12 cellular contexts compared by ENCODE assay signal in genomic region chr3:48708481-48708889, GRCh38. TPM values are rescaled to one million over a fixed set of nuclear protein-coding genes. Genes with fewer than 3 reads are reported as not detected.
DNase-seq lines count a peak whose midpoint lies in the region; ATAC-seq lines count a peak whose summit lies in the region.
"Had no signal": no experiment of that assay in that cellular context is flagged by ENCODE, and none has a peak within 500 bp of the region (broad histone marks: within the 10 kb centered on the region; RNA-seq: fewer than 3 reads in every experiment).

No MANE protein-coding gene starts in this region.

- no peaks in the 10 kb centered on the region for H3K27me3 Mint-ChIP-seq in IgD-negative memory B cell
- H3K27me3 Mint-ChIP-seq in natural killer cell treated with Interleukin-12 subunit alpha and Interleukin-12 subunit beta and Interleukin-15 and Interleukin-18, amount 100 ng/mL, for 72 hours, result no peaks in the 10 kb centered on the region

- 0 out of 22 replicates have a peak overlapping the region, but pooled peaks of 1 of the 11 experiments have one; percentile 20 for H3K27ac ChIP-seq in BLaER1 treated with 17β-estradiol and CSF1 and Interleukin-3, amounts not matched to agents 10 nM and 100 nM

- no peaks in the 10 kb centered on the region for H3K9me3 Mint-ChIP-seq in IgD-negative memory B cell
- no peaks in the 10 kb centered on the region for H3K9me3 Mint-ChIP-seq in natural killer cell treated with Interleukin-12 subunit alpha and Interleukin-12 subunit beta and Interleukin-15 and Interleukin-18, amount 100 ng/mL, for 72 hours

- ATAC-seq in natural killer cell treated with Interleukin-12 subunit alpha and Interleukin-12 subunit beta and Interleukin-15 and Interleukin-18, amount 100 ng/mL, for 72 hours, result no peak
- no peak for ATAC-seq in HG02852 (IDR thresholded peaks at IDR 0.05; ENCODE audit: unreplicated experiment)
- no peak for ATAC-seq in HG03521 (IDR thresholded peaks at IDR 0.05; ENCODE audit: unreplicated experiment)

- H3K9ac ChIP-seq in BLaER1 treated with 17β-estradiol and CSF1 and Interleukin-3, amounts not matched to agents 10 nM and 100 nM, result peak overlapping the region in 4 of 11 experiments; percentile 17 to 44 (median 35); a peak in 4 of 22 replicates

- no peaks in the 10 kb centered on the region for H3K9me3 ChIP-seq in BLaER1 treated with 17β-estradiol and CSF1 and Interleukin-3, amounts not matched to agents 10 nM and 100 nM (replicated peaks in 1 of 11)

- H3K27me3 ChIP-seq in BLaER1 treated with 17β-estradiol and CSF1 and Interleukin-3, amounts not matched to agents 10 nM and 100 nM, result no peaks in the 10 kb centered on the region

- DNase-seq in dedifferentiated amniotic fluid mesenchymal stem cell (ENCODE audit: extremely low spot score) (peak; percentile 19), NCI-H69 (lab: John Stamatoyannopoulos, UW) (no peak), COLO829 (ENCODE audit: low spot score) (no peak)
- no peak for DNase-seq in natural killer cell treated with Interleukin-12 subunit alpha and Interleukin-12 subunit beta and Interleukin-15 and Interleukin-18, amount 100 ng/mL, for 72 hours (ENCODE audit: low spot score)
- DNase-seq: activated CD4-positive, alpha-beta T cell treated with anti-CD3 and anti-CD28 coated beads, Interleukin-2, amount 50 U/mL, for 4 hours; GDM1; mesendoderm; NCI-H1048 had no signal

- H3K27ac Mint-ChIP-seq in IgD-negative memory B cell, result peak overlapping the region in 2 of 3 donors; percentile 23 to 73
- H3K27ac Mint-ChIP-seq in natural killer cell treated with Interleukin-12 subunit alpha and Interleukin-12 subunit beta and Interleukin-15 and Interleukin-18, amount 100 ng/mL, for 72 hours, result peak overlapping the region; percentile 31 to 75

- H3K36me3 Mint-ChIP-seq in IgD-negative memory B cell, result peaks cover 1% of the 10 kb centered on the region
- H3K36me3 Mint-ChIP-seq in natural killer cell treated with Interleukin-12 subunit alpha and Interleukin-12 subunit beta and Interleukin-15 and Interleukin-18, amount 100 ng/mL, for 72 hours, result no peaks in the 10 kb centered on the region

- H3K4me1 Mint-ChIP-seq in IgD-negative memory B cell, result peaks cover 18 to 30% (median 29%) of the 10 kb centered on the region in 3 donors
- peaks cover 15 to 36% of the 10 kb centered on the region in 2 donors for H3K4me1 Mint-ChIP-seq in natural killer cell treated with Interleukin-12 subunit alpha and Interleukin-12 subunit beta and Interleukin-15 and Interleukin-18, amount 100 ng/mL, for 72 hours (ENCODE audit: low read depth in 2 of 2)

- no peak overlapping the region for H3K4me3 Mint-ChIP-seq in IgD-negative memory B cell
- no peak overlapping the region for H3K4me3 Mint-ChIP-seq in natural killer cell treated with Interleukin-12 subunit alpha and Interleukin-12 subunit beta and Interleukin-15 and Interleukin-18, amount 100 ng/mL, for 72 hours

- H3K4me3 ChIP-seq in BLaER1 treated with 17β-estradiol and CSF1 and Interleukin-3, amounts not matched to agents 10 nM and 100 nM, result no peak overlapping the region

- H3K4me2 ChIP-seq in BLaER1 treated with 17β-estradiol and CSF1 and Interleukin-3, amounts not matched to agents 10 nM and 100 nM, result peak overlapping the region in 10 of 11 experiments; percentile 18 to 82 (median 54); a peak in 14 of 22 replicates

- H3K36me3 ChIP-seq in BLaER1 treated with 17β-estradiol and CSF1 and Interleukin-3, amounts not matched to agents 10 nM and 100 nM, result peaks cover 86 to 100% (median 98%) of the 10 kb centered on the region in 11 experiments

- H3K4me1 ChIP-seq in BLaER1 treated with 17β-estradiol and CSF1 and Interleukin-3, amounts not matched to agents 10 nM and 100 nM, result peaks cover 42 to 52% (median 48%) of the 10 kb centered on the region in 10 experiments

- H4K20me1 ChIP-seq in BLaER1 treated with 17β-estradiol and CSF1 and Interleukin-3, amounts not matched to agents 10 nM and 100 nM, result peaks cover 97 to 100% (median 100%) of the 10 kb centered on the region in 11 experiments

RNA-seq across cellular contexts. Expression of gene IP6K2, which starts 8.5 kb away (rescaled TPM):
- 43.4 TPM for polyA plus RNA-seq in IgD-negative memory B cell
- 10 to 100 TPM; 53.5 to 60.2 TPM for total RNA-seq in natural killer cell treated with Interleukin-12 subunit alpha and Interleukin-12 subunit beta and Interleukin-15 and Interleukin-18, amount 100 ng/mL, for 72 hours

RNA-seq across cellular contexts. Expression of gene NCKIPSD, which starts 22.8 kb away (rescaled TPM):
- 17.2 TPM for polyA plus RNA-seq in IgD-negative memory B cell
- 10 to 100 TPM; 22.7 to 37.0 TPM for total RNA-seq in natural killer cell treated with Interleukin-12 subunit alpha and Interleukin-12 subunit beta and Interleukin-15 and Interleukin-18, amount 100 ng/mL, for 72 hours

RNA-seq across cellular contexts. Expression of gene CELSR3, which starts 45.8 kb away (rescaled TPM):
- 0.59 TPM for polyA plus RNA-seq in IgD-negative memory B cell
- total RNA-seq in natural killer cell treated with Interleukin-12 subunit alpha and Interleukin-12 subunit beta and Interleukin-15 and Interleukin-18, amount 100 ng/mL, for 72 hours, result 10 to 100 TPM in 1 of 2 donors, 1 to 10 TPM in 1; 4.4 to 20.1 TPM
